24 cellular contexts compared by ENCODE assay signal in genomic region chr14:42480235-42480634, GRCh38.
DNase-seq lines count a peak whose midpoint lies in the region; ATAC-seq and TF ChIP-seq lines count a peak whose summit lies in the region.
"Had no signal": no experiment of that assay in that cellular context is flagged by ENCODE, and none has a peak within 500 bp of the region (broad histone marks: within the 10 kb centered on the region; RNA-seq: fewer than 3 reads in every experiment).

No MANE protein-coding gene starts in this region.

- H3K9me3 ChIP-seq in OCI-LY7 (ENCODE audit: low read length), result no peaks in the 10 kb centered on the region
- H3K9me3 ChIP-seq in neuronal stem cell (replicated peaks in 1 of 2; ENCODE audit: control insufficient read depth in 2 of 2, insufficient read depth in 1 of 2, low read depth in 1 of 2, low read length in 2 of 2), result no peaks in the 10 kb centered on the region
- H3K9me3 ChIP-seq in Peyer's patch, result no peaks in the 10 kb centered on the region
- H3K9me3 ChIP-seq: BLaER1, Caco-2, MG63 had no signal

- H3K27me3 ChIP-seq in neuronal stem cell (ENCODE audit: control insufficient read depth in 3 of 3, insufficient read depth in 3 of 3, low read depth in 1 of 3, low read length in 3 of 3), result no peaks in the 10 kb centered on the region
- no peaks in the 10 kb centered on the region for H3K27me3 ChIP-seq in Peyer's patch
- H3K27me3 ChIP-seq: BLaER1, MG63 had no signal

- no peak overlapping the region for H3K14ac ChIP-seq in neuronal stem cell (ENCODE audit: low read length)

- intact Hi-C loops in OCI-LY7 (cut with micrococcal nuclease; ENCODE audit: unreplicated experiment), result no loop called here

- H2BK15ac ChIP-seq in neuronal stem cell (ENCODE audit: low read length), result no peak overlapping the region

- H3K4ac ChIP-seq in neuronal stem cell (ENCODE audit: low read length), result no peak overlapping the region

- no peak overlapping the region for H3K27ac ChIP-seq in OCI-LY7 (ENCODE audit: low read depth, low read length, poor library complexity, severe bottlenecking)
- no peak overlapping the region for H3K27ac ChIP-seq in neuronal stem cell (replicated peaks; ENCODE audit: low read length)
- no peak overlapping the region for H3K27ac ChIP-seq in Peyer's patch
- H3K27ac ChIP-seq: 22Rv1, BLaER1 had no signal

- H3K9me2 ChIP-seq in OCI-LY7 (ENCODE audit: insufficient read depth, low read length), result no peaks in the 10 kb centered on the region

- TF ChIP-seq CTCF in GM10266 (IDR thresholded peaks at IDR 0.05; ENCODE audit: control insufficient read depth, insufficient read depth, low read depth, missing control alignments) (no peak), OCI-LY7 (conservative IDR thresholded peaks at IDR 0.05; ENCODE audit: low read length) (no peak), Peyer's patch (IDR thresholded peaks at IDR 0.05) (no peak)

- H3K36me3 ChIP-seq in OCI-LY7 (ENCODE audit: insufficient read depth, low read length), result no peaks in the 10 kb centered on the region
- no peaks in the 10 kb centered on the region for H3K36me3 ChIP-seq in neuronal stem cell (replicated peaks in 1 of 2; ENCODE audit: control insufficient read depth in 2 of 2, insufficient read depth in 2 of 2, low read length in 2 of 2)
- H3K36me3 ChIP-seq in Peyer's patch, result no peaks in the 10 kb centered on the region
- H3K36me3 ChIP-seq: BLaER1, MG63 had no signal

- H4K91ac ChIP-seq in neuronal stem cell (ENCODE audit: low read depth, low read length, poor library complexity), result no peak overlapping the region

- H4K8ac ChIP-seq in neuronal stem cell (ENCODE audit: low read depth, low read length), result no peak overlapping the region

- TF ChIP-seq POLR2A in GM18505 (IDR thresholded peaks at IDR 0.05; ENCODE audit: borderline replicate concordance, extremely low read depth, insufficient read depth, insufficient read length) (no peak), Peyer's patch (IDR thresholded peaks at IDR 0.05) (no peak)

- CTCF ChIA-PET in OCI-LY7 (lab: Charles Lee; ENCODE audit: unreplicated experiment), result no interaction called here

- H2AK5ac ChIP-seq in neuronal stem cell (ENCODE audit: low read depth, low read length), result no peak overlapping the region

- DNase-seq in GM10266 (ENCODE audit: extremely low spot score) (peak; percentile 19), OCI-LY7 (ENCODE audit: low spot score) (no peak), neuronal stem cell (ENCODE audit: low spot score) (no peak), Peyer's patch (no peak), SIG-M5 (lab: John Stamatoyannopoulos, UW) (no peak)
- DNase-seq: ACHN; Caco-2; CD4-positive, alpha-beta T cell; DMS 273 treated with DMSO at 0.1 percent for 48 hours; DMS79 treated with DMSO at 0.1 percent for 48 hours; MG63; NCI-H1417; NCI-H1694 treated with DMSO at 0.1 percent for 48 hours; NCI-H2081 treated with DMSO at 0.1 percent for 48 hours; NCI-H2171 treated with DMSO at 0.1 percent for 48 hours; NCI-H524 treated with DMSO at 0.1 percent for 48 hours; NCI-H82; Right ventricle myocardium superior; SW 1271 had no signal

- WGBS in neuronal stem cell (ENCODE audit: extremely low coverage in 2 of 2, insufficient read length in 2 of 2, insufficient replicate concordance in 1 of 2), 2 donors, result no CpG with 5 or more reads among the region's 1 CpG

- no peaks in the 10 kb centered on the region for H4K20me1 ChIP-seq in OCI-LY7 (ENCODE audit: insufficient read depth, low read length)
- H4K20me1 ChIP-seq: BLaER1 had no signal

- POLR2A ChIA-PET in OCI-LY7 (lab: Charles Lee), result no interaction called here

- no peak overlapping the region for H3K18ac ChIP-seq in neuronal stem cell (ENCODE audit: low read length)

- no peak overlapping the region for H2BK5ac ChIP-seq in neuronal stem cell (ENCODE audit: low read length)

- no peak overlapping the region for H2BK12ac ChIP-seq in neuronal stem cell (ENCODE audit: low read length)

- no peak overlapping the region for H3K4me2 ChIP-seq in OCI-LY7 (ENCODE audit: low read length)
- H3K4me2 ChIP-seq in neuronal stem cell (ENCODE audit: insufficient read depth, low read length, poor library complexity, severe bottlenecking), result no peak overlapping the region
- H3K4me2 ChIP-seq: BLaER1 had no signal

- no peak overlapping the region for H2BK120ac ChIP-seq in neuronal stem cell (ENCODE audit: low read depth, low read length)

- H3K4me1 ChIP-seq in OCI-LY7 (ENCODE audit: insufficient read depth, low read length, poor library complexity, severe bottlenecking) (no peaks in the 10 kb centered on the region), neuronal stem cell (ENCODE audit: control insufficient read depth in 2 of 2, insufficient read depth in 1 of 2, low read depth in 1 of 2, low read length in 2 of 2) (peaks cover 0 to 1% of the 10 kb centered on the region in 2 donors), Peyer's patch (no peaks in the 10 kb centered on the region)
- H3K4me1 ChIP-seq: BLaER1, Caco-2 had no signal

- no peaks in the 10 kb centered on the region for H3K79me1 ChIP-seq in neuronal stem cell (ENCODE audit: low read depth, low read length)

- no peak overlapping the region for H3K23ac ChIP-seq in neuronal stem cell (ENCODE audit: low read depth, low read length, poor library complexity)

- H3K9ac ChIP-seq in neuronal stem cell (ENCODE audit: low read depth, low read length, poor library complexity), result no peak overlapping the region
- H3K9ac ChIP-seq: BLaER1 had no signal

- ATAC-seq in GM19351 (IDR thresholded peaks at IDR 0.05; ENCODE audit: unreplicated experiment) (peak; percentile 90), GM21529 (IDR thresholded peaks at IDR 0.05; ENCODE audit: unreplicated experiment) (no peak), GM18505 (IDR thresholded peaks at IDR 0.05; ENCODE audit: unreplicated experiment) (no peak)

- H2AFZ ChIP-seq in OCI-LY7 (ENCODE audit: low read length), result 0 out of 2 replicates have a peak overlapping the region, but pooled peaks have one; percentile 2
- peak overlapping the region; percentile 65 for H2AFZ ChIP-seq in neuronal stem cell (ENCODE audit: low read length)

- BruUV-seq in OCI-LY7 (replicated peaks; lab: Mats Ljungman, UMichigan), result no TSS peak

- H3K4me3 ChIP-seq in OCI-LY7 (ENCODE audit: low read depth, low read length, poor library complexity, severe bottlenecking) (no peak overlapping the region), neuronal stem cell (ENCODE audit: low read length in 2 of 2) (no peak overlapping the region), Peyer's patch (no peak overlapping the region)
- H3K4me3 ChIP-seq: BLaER1, MG63 had no signal

- no peaks in the 10 kb centered on the region for H3K79me2 ChIP-seq in OCI-LY7 (ENCODE audit: insufficient read depth, low read depth, low read length)
